In genomic region chr7:73842248-73842895, GRCh38 we compare ENCODE assay signal across 8 cellular contexts. TPM values are rescaled to one million over a fixed set of nuclear protein-coding genes. Genes with fewer than 3 reads are reported as not detected.
A peak's percentile ranks its signal among the peaks of the same experiment; 100 is the strongest.
DNase-seq lines count a peak whose midpoint lies in the region; ATAC-seq, FAIRE-seq and TF ChIP-seq lines count a peak whose summit lies in the region.

METTL27 (minus strand) TSS chr7:73842516; CDS start chr7:73842140, 376 bp downstream.

- no peak for FAIRE-seq in bronchial epithelial cell (lab: Jason Lieb, UNC)

- H3K27me3 ChIP-seq in bronchial epithelial cell (ENCODE audit: control insufficient read depth, insufficient read depth, low read length), result no peaks in the 10 kb centered on the region

- CTCF ChIA-PET in AG04449 (lab: Yijun Ruan, JAX), result interaction anchor here (1.1 to 2.6 kb wide), 4 partner anchors 13 to 235 kb away, joined by 3 to 9 read pairs (median 4); no protein-coding TSS in a partner anchor

- DNase-seq in AG04449 (ENCODE audit: low read depth, low spot score) (no peak), NCI-H2196 (lab: John Stamatoyannopoulos, UW; ENCODE audit: unreplicated experiment) (peak; percentile 93), bronchial epithelial cell (ENCODE audit: low read depth) (peak; percentile 79), iris pigment epithelial cell (ENCODE audit: low read depth) (peak; percentile 93)
- peak; percentile 76 to 86 for DNase-seq in stimulated activated CD4-positive, alpha-beta T cell treated with anti-CD3 and anti-CD28 coated beads, Interleukin-12 subunit alpha, Interleukin-12 subunit beta, amount 100 ng/mL, for 24 hours (ENCODE audit: low read depth in 2 of 2)

- ATAC-seq in GM18873 (IDR thresholded peaks at IDR 0.05; ENCODE audit: low FRiP score, unreplicated experiment) (peak; percentile 80), HG03135 (IDR thresholded peaks at IDR 0.05; ENCODE audit: unreplicated experiment) (peak; percentile 93)

- H3K4me3 ChIP-seq in AG04449 (ENCODE audit: low read depth, low read length) (peak within 1 kb of the TSS; percentile 75), WI38 (ENCODE audit: low read depth, low read length) (peak within 1 kb of the TSS; percentile 66), bronchial epithelial cell (ENCODE audit: low read depth, low read length) (peak within 1 kb of the TSS; percentile 58)

- POLR2A ChIA-PET in AG04449 (lab: Yijun Ruan, JAX), result interaction anchor here (0.6 to 1.4 kb wide), 2 partner anchors 8 to 32 kb away, joined by 3 to 8 read pairs; no protein-coding TSS in a partner anchor

- TF ChIP-seq CTCF in AG04449 (IDR thresholded peaks at IDR 0.05; ENCODE audit: insufficient read depth, low read length, missing control alignments) (no peak), WI38 (IDR thresholded peaks at IDR 0.05; ENCODE audit: low read depth, low read length) (no peak), bronchial epithelial cell (IDR thresholded peaks at IDR 0.05; ENCODE audit: insufficient read depth, low read length, severe bottlenecking) (no peak)

- H3K36me3 ChIP-seq in bronchial epithelial cell (ENCODE audit: control insufficient read depth, insufficient read depth, low read length), result no peaks in the 10 kb centered on the region

RNA-seq across cellular contexts. Expression of gene METTL27, which starts in this region (rescaled TPM):
- 0.26 and 3.3 TPM in 2 replicates for total RNA-seq in bronchial epithelial cell
